ENCODE assay signal across 24 cellular contexts in the genomic region with DNA sequence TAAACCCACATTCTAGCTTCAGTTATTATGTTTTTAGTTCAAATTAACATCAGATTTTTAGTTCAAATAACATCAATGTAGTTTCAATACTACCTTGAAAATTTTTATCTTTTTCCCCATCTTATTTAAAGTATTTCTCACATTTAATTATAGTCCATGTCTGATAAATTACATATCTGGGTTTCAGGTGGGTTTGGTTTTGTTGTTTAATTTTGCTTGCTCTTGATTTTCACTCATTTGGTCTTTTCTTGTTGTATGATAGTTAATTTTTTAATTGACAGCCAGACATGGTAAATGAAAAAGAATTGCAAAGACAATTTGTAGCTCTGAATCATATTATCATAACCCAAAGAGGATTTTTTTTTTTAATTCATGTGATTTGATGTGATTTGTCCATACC. TPM values are rescaled to one million over a fixed set of nuclear protein-coding genes. Genes with fewer than 3 reads are reported as not detected.
DNase-seq lines count a peak whose midpoint lies in the region; ATAC-seq, FAIRE-seq and TF ChIP-seq lines count a peak whose summit lies in the region.
"Had no signal": no experiment of that assay in that cellular context is flagged by ENCODE, and none has a peak within 500 bp of the region (broad histone marks: within the 10 kb centered on the region; RNA-seq: fewer than 3 reads in every experiment).

No MANE protein-coding gene starts in this region.

- no peak overlapping the region for H2AFZ ChIP-seq in SK-N-SH (ENCODE audit: low read depth)
- no peak overlapping the region for H2AFZ ChIP-seq in astrocyte (ENCODE audit: low read depth, low read length)

- no peaks in the 10 kb centered on the region for H3F3A ChIP-seq in SK-N-SH (replicated peaks; ENCODE audit: insufficient read depth)

- TF ChIP-seq RAD21 in SK-N-SH (IDR thresholded peaks at IDR 0.05; ENCODE audit: low read length): no peak

- no peak overlapping the region for H3K4me3 Mint-ChIP-seq in astrocyte (ENCODE audit: unreplicated experiment)
- H3K4me3 Mint-ChIP-seq: CD14-positive monocyte; CD4-positive, alpha-beta memory T cell; CD4-positive, CD25-positive, alpha-beta regulatory T cell; CD8-positive, alpha-beta memory T cell had no signal

- H3K79me2 ChIP-seq in SK-N-SH (ENCODE audit: insufficient read depth): no peaks in the 10 kb centered on the region
- no peaks in the 10 kb centered on the region for H3K79me2 ChIP-seq in astrocyte (ENCODE audit: insufficient read depth, low read length)

- CTCF ChIA-PET in SK-N-SH (lab: Yijun Ruan, JAX): interaction anchor here (0.7 kb wide), 1 partner anchor 167 kb away, joined by 3 read pairs; no protein-coding TSS in a partner anchor

- H3K27ac ChIP-seq in SK-N-SH (ENCODE audit: low read depth in 2 of 2, low read length in 1 of 2): no peak overlapping the region
- peak overlapping the region; percentile 38; the same call in 1 of the 2 replicates for H3K27ac ChIP-seq in SK-N-MC
- H3K27ac ChIP-seq in astrocyte (ENCODE audit: low read depth, low read length): no peak overlapping the region
- H3K27ac ChIP-seq in pancreas: no peak overlapping the region
- H3K27ac ChIP-seq: 22Rv1, BLaER1 had no signal

- no peaks in the 10 kb centered on the region for H3K9me3 ChIP-seq in SK-N-SH
- no peaks in the 10 kb centered on the region for H3K9me3 ChIP-seq in SK-N-MC (ENCODE audit: low read depth, low read length)
- no peaks in the 10 kb centered on the region for H3K9me3 ChIP-seq in astrocyte (ENCODE audit: insufficient read depth, low read depth, low read length)
- no peaks in the 10 kb centered on the region for H3K9me3 ChIP-seq in pancreas
- H3K9me3 ChIP-seq: BE2C, BLaER1 had no signal

- TF ChIP-seq CTCF in SK-N-SH (IDR thresholded peaks at IDR 0.05): no peak
- no peak for TF ChIP-seq CTCF in astrocyte (IDR thresholded peaks at IDR 0.05; ENCODE audit: insufficient read depth, low read depth, low read length)
- TF ChIP-seq CTCF in pancreas (IDR thresholded peaks at IDR 0.05): no peak

- H3K9me3 Mint-ChIP-seq in astrocyte (ENCODE audit: unreplicated experiment): no peaks in the 10 kb centered on the region

- H3K9ac ChIP-seq in SK-N-SH: no peak overlapping the region
- H3K9ac ChIP-seq in SK-N-MC (ENCODE audit: insufficient read length): no peak overlapping the region
- H3K9ac ChIP-seq in astrocyte (ENCODE audit: low read length): no peak overlapping the region
- H3K9ac ChIP-seq: BLaER1 had no signal

- no peaks in the 10 kb centered on the region for H3K27me3 Mint-ChIP-seq in astrocyte (ENCODE audit: low read depth, unreplicated experiment)
- H3K27me3 Mint-ChIP-seq: CD4-positive, CD25-positive, alpha-beta regulatory T cell had no signal

- no peaks in the 10 kb centered on the region for H3K36me3 Mint-ChIP-seq in astrocyte (ENCODE audit: low read depth, unreplicated experiment)
- H3K36me3 Mint-ChIP-seq: CD14-positive monocyte; CD4-positive, alpha-beta memory T cell; CD4-positive, CD25-positive, alpha-beta regulatory T cell had no signal

- FAIRE-seq in astrocyte (lab: Jason Lieb, UNC) (peak; percentile 23), pancreas (lab: Jason Lieb, UNC) (peak; percentile 54)
- FAIRE-seq: G401.6, GM12891, GM19239 had no signal

- POLR2A ChIA-PET in SK-N-SH (lab: Yijun Ruan, JAX): no interaction called here

- H3K4me1 ChIP-seq in SK-N-SH (ENCODE audit: control insufficient read depth in 1 of 2, insufficient read depth in 2 of 2, low read depth in 1 of 2, low read length in 1 of 2) (no peaks in the 10 kb centered on the region), astrocyte (ENCODE audit: insufficient read depth, low read length) (no peaks in the 10 kb centered on the region), pancreas (no peaks in the 10 kb centered on the region)
- H3K4me1 ChIP-seq: BE2C, BLaER1 had no signal

- no peak overlapping the region for H3K4me2 ChIP-seq in SK-N-SH
- no peak overlapping the region for H3K4me2 ChIP-seq in astrocyte (ENCODE audit: low read length)
- H3K4me2 ChIP-seq: BLaER1 had no signal

- H3K27ac Mint-ChIP-seq in astrocyte (ENCODE audit: unreplicated experiment): no peak overlapping the region
- H3K27ac Mint-ChIP-seq: CD4-positive, alpha-beta memory T cell; CD4-positive, CD25-positive, alpha-beta regulatory T cell; CD8-positive, alpha-beta memory T cell had no signal

- H3K4me3 ChIP-seq in SK-N-SH (ENCODE audit: low read depth in 2 of 2, low read length in 1 of 2) (no peak overlapping the region), SK-N-MC (no peak overlapping the region), astrocyte (ENCODE audit: insufficient read depth, low read depth, low read length) (no peak overlapping the region), pancreas (no peak overlapping the region)
- H3K4me3 ChIP-seq: BLaER1 had no signal

- no peaks in the 10 kb centered on the region for H3K4me1 Mint-ChIP-seq in astrocyte (ENCODE audit: low read depth, unreplicated experiment)
- H3K4me1 Mint-ChIP-seq: CD14-positive monocyte; CD4-positive, alpha-beta memory T cell; CD4-positive, CD25-positive, alpha-beta regulatory T cell; CD8-positive, alpha-beta memory T cell had no signal

- ATAC-seq in SK-N-SH treated with all-trans-retinoic acid at 6 μM for 48 hours (no peak), pancreas (no peak)

- H3K9me2 ChIP-seq in SK-N-SH: no peaks in the 10 kb centered on the region

- intact Hi-C loops in pancreas (cut with DNase I): no loop called here

- DNase-seq in SK-N-SH (no peak), SK-N-MC (ENCODE audit: low read depth, low spot score) (no peak), astrocyte (ENCODE audit: low read depth) (no peak), pancreas (no peak), NCI-H187 treated with DMSO at 0.1 percent for 48 hours (lab: John Stamatoyannopoulos, UW) (no peak), retina (no peak), NCI-H1092 (lab: John Stamatoyannopoulos, UW) (no peak)
- DNase-seq: ACHN; BE2C; C1 segment of cervical spinal cord; CD4-positive, alpha-beta memory T cell; CD4-positive, CD25-positive, alpha-beta regulatory T cell; CD8-positive, alpha-beta memory T cell; COR-L47; DMS 273 treated with DMSO at 0.1 percent for 48 hours; DMS79 treated with DMSO at 0.1 percent for 48 hours; GF-D8 had no signal

- H3K36me3 ChIP-seq in SK-N-SH (replicated peaks in 1 of 2; ENCODE audit: control insufficient read depth in 1 of 2, insufficient read depth in 2 of 2, low read length in 1 of 2) (no peaks in the 10 kb centered on the region), SK-N-MC (ENCODE audit: insufficient read depth, low read length) (peaks cover 9% of the 10 kb centered on the region), astrocyte (ENCODE audit: insufficient read depth, low read length) (no peaks in the 10 kb centered on the region), pancreas (no peaks in the 10 kb centered on the region)
- H3K36me3 ChIP-seq: BE2C had no signal

- H3K27me3 ChIP-seq in SK-N-SH (ENCODE audit: insufficient read depth) (no peaks in the 10 kb centered on the region; the same call in 1 of the 2 replicates), astrocyte (ENCODE audit: insufficient read depth, low read length) (no peaks in the 10 kb centered on the region), pancreas (no peaks in the 10 kb centered on the region)
- H3K27me3 ChIP-seq: BE2C, BLaER1 had no signal

- H4K20me1 ChIP-seq in SK-N-SH (ENCODE audit: insufficient read depth) (no peaks in the 10 kb centered on the region), astrocyte (ENCODE audit: insufficient read depth, low read length) (no peaks in the 10 kb centered on the region)
- H4K20me1 ChIP-seq: BLaER1 had no signal

- TF ChIP-seq EP300 in SK-N-SH (IDR thresholded peaks at IDR 0.05; ENCODE audit: borderline replicate concordance in 1 of 2, low read depth in 1 of 2, low read length in 1 of 2): no peak

TF ChIP-seq in SK-N-SH treated with all-trans-retinoic acid at 6 μM for 48 hours, 23 proteins besides CTCF, POLR2A, EP300 and RAD21:
- 0 out of 2 replicates have a peak, but pooled peaks have one; percentile 10 for TF ChIP-seq ZFP30 (CRISPR knock-in tag; IDR thresholded peaks at IDR 0.05)
- no peak for TF ChIP-seq PPARA (CRISPR knock-in tag; IDR thresholded peaks at IDR 0.05; ENCODE audit: borderline replicate concordance)

TF ChIP-seq in SK-N-SH, 30 proteins besides CTCF, POLR2A, EP300 and RAD21:
- TF ChIP-seq RXRA (IDR thresholded peaks at IDR 0.05; ENCODE audit: borderline replicate concordance, low read depth): no peak
- no peak for TF ChIP-seq TEAD4 (IDR thresholded peaks at IDR 0.05; ENCODE audit: borderline replicate concordance, insufficient read depth)
- no peak for TF ChIP-seq EZH2phosphoT487 (IDR thresholded peaks at IDR 0.05; ENCODE audit: borderline replicate concordance, low read depth)
- TF ChIP-seq, protein P1, sequence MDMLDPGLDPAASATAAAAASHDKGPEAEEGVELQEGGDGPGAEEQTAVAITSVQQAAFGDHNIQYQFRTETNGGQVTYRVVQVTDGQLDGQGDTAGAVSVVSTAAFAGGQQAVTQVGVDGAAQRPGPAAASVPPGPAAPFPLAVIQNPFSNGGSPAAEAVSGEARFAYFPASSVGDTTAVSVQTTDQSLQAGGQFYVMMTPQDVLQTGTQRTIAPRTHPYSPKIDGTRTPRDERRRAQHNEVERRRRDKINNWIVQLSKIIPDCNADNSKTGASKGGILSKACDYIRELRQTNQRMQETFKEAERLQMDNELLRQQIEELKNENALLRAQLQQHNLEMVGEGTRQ (IDR thresholded peaks at IDR 0.05; ENCODE audit: borderline replicate concordance, low read depth, low read length): no peak
- no peak for TF ChIP-seq NRF1 (IDR thresholded peaks at IDR 0.05; ENCODE audit: low read depth, low read length)
- TF ChIP-seq, protein P2, sequence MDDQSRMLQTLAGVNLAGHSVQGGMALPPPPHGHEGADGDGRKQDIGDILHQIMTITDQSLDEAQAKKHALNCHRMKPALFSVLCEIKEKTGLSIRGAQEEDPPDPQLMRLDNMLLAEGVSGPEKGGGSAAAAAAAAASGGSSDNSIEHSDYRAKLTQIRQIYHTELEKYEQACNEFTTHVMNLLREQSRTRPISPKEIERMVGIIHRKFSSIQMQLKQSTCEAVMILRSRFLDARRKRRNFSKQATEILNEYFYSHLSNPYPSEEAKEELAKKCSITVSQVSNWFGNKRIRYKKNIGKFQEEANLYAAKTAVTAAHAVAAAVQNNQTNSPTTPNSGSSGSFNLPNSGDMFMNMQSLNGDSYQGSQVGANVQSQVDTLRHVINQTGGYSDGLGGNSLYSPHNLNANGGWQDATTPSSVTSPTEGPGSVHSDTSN (IDR thresholded peaks at IDR 0.05): no peak
- TF ChIP-seq CHD2 (IDR thresholded peaks at IDR 0.05; ENCODE audit: low read length, partially characterized antibody): no peak
- TF ChIP-seq FOXJ3 (CRISPR knock-in tag; IDR thresholded peaks at IDR 0.05): no peak
TF ChIP-seq in SK-N-SH: peak in this region for 0.

RNA-seq across cellular contexts. Expression of gene GYG2, which starts 41.9 kb away (rescaled TPM):
- 1.6 and 1.8 TPM in 2 replicates for polyA plus RNA-seq in SK-N-SH (2012; rRNA removed)
- 1.1 and 1.3 TPM in 2 replicates for polyA plus RNA-seq in SK-N-SH (2012; cell fraction: cytosol; rRNA removed)
- polyA plus RNA-seq in SK-N-SH (2012; cell fraction: nucleus; rRNA removed): 1.3 and 1.5 TPM in 2 replicates
- total RNA-seq in astrocyte: 15.5 and 16.3 TPM in 2 replicates
- total RNA-seq in pancreas: 1 to 10 TPM; 3.0 to 8.6 (median 4.9) TPM
- polyA plus RNA-seq in pancreas: 1 to 10 TPM; 2.2 to 6.0 TPM
- total RNA-seq: CD4-positive, alpha-beta memory T cell; CD4-positive, CD25-positive, alpha-beta regulatory T cell; CD8-positive, alpha-beta memory T cell had no signal
- polyA plus RNA-seq: CD14-positive monocyte; CD4-positive, alpha-beta memory T cell; CD4-positive, CD25-positive, alpha-beta regulatory T cell; CD8-positive, alpha-beta memory T cell had no signal

RNA-seq across cellular contexts. Expression of gene ARSD, which starts 58.5 kb away (rescaled TPM):
- polyA plus RNA-seq in SK-N-SH (2012; rRNA removed): 19.8 and 20.0 TPM in 2 replicates
- polyA plus RNA-seq in SK-N-SH (2012; cell fraction: cytosol; rRNA removed): 14.9 and 15.9 TPM in 2 replicates
- 23.4 and 30.9 TPM in 2 replicates for polyA plus RNA-seq in SK-N-SH (2012; cell fraction: nucleus; rRNA removed)
- 7.3 and 9.2 TPM in 2 replicates for total RNA-seq in astrocyte
- 10 to 100 TPM; 29.8 to 67.0 (median 52.2) TPM for total RNA-seq in pancreas
- polyA plus RNA-seq in pancreas: 10 to 100 TPM; 17.8 to 35.7 TPM
